In the genomic region with DNA sequence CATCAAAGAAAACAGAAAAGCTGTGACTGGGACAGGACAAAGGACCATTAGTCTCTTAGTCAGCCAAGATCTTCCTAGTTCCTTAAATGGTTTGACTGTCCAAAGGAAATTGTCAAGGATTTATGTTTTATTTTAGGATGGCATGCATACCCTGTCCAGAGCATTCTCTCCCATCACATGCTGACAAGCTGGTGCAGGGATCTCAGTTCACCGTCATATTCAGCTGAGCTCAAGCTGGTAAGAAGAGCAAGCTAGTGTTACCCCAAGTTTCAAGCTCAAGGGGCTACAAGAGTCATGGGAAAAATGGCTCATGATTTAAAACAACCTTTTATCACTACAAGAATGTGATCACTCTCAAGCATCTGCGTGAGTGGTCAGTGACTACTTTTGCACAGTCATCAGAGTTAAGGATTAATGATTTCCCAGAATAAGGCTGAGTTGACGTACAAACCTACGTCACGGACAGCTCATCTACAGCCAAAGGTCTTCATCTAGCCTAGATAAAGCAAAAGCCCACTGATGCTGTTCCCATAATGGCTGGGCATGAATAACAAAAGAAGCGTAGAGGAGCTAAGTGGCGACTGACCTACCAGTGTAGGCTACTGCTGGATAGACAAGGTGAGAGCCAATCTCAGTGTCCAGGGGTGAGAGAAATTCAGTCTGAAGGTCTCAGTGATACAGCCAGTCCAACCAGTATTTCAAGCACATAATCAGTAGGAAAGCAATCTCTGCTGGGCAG, we compare ENCODE assay signal across 28 cellular contexts.
"Had no signal": no experiment of that assay in that cellular context is flagged by ENCODE, and none has a peak within 500 bp of the region (broad histone marks: within the 10 kb centered on the region; RNA-seq: fewer than 3 reads in every experiment).

No MANE protein-coding gene starts in this region.

- H3K4me3 ChIP-seq: ascending aorta, cardiac muscle cell, colonic mucosa, esophagus squamous epithelium, heart right ventricle, lower lobe of right lung, sigmoid colon, stomach, thyroid gland, upper lobe of right lung had no signal

- DNase-seq: activated CD4-positive, alpha-beta T cell treated with anti-CD3 and anti-CD28 coated beads for 48 hours; activated CD4-positive, alpha-beta T cell treated with anti-CD3 and anti-CD28 coated beads, Interleukin-2, amount 50 U/mL, for 48 hours; activated CD8-positive, alpha-beta memory T cell treated with anti-CD3 and anti-CD28 coated beads for 24 hours; activated effector memory CD4-positive, alpha-beta T cell treated with Interleukin-2 at 50 U/mL for 16 hours; activated naive CD4-positive, alpha-beta T cell treated with Interleukin-2 at 50 U/mL for 16 hours; cerebellar nuclear complex; colonic mucosa; effector CD8-positive, alpha-beta T cell; esophagus squamous epithelium; foreskin melanocyte; heart right ventricle; islet precursor cell; lower lobe of right lung; mesenchymal stem cell; sigmoid colon; small intestine; stimulated activated CD4-positive, alpha-beta T cell treated with anti-CD3 and anti-CD28 coated beads, Interleukin-4, amount 100 ng/mL, for 4 hours; stimulated activated CD8-positive, alpha-beta memory T cell treated with anti-CD3 and anti-CD28 coated beads, Interleukin-4, amount 100 ng/mL, for 48 hours; stimulated activated naive B cell treated with anti-CD40 and anti-IgM and Interleukin-4, amounts not matched to agents 10 μg/mL and 1 μg/mL and 100 μg/mL, for 72 hours; stomach; T-helper 1 cell; thyroid gland; upper lobe of right lung had no signal

- H3K36me3 ChIP-seq: ascending aorta, cardiac muscle cell, colonic mucosa, esophagus squamous epithelium, heart right ventricle, lower lobe of right lung, neutrophil, sigmoid colon, stomach, thyroid gland, upper lobe of right lung had no signal

- ATAC-seq: lower lobe of right lung; stimulated activated naive B cell treated with anti-CD40 and anti-IgM and Interleukin-4, amounts not matched to agents 10 μg/mL and 1 μg/mL and 100 μg/mL, for 72 hours; upper lobe of right lung had no signal

- FAIRE-seq: endometrium, small intestine had no signal

- H3K27me3 ChIP-seq: ascending aorta, cardiac muscle cell, colonic mucosa, esophagus squamous epithelium, heart right ventricle, neutrophil, sigmoid colon, stomach, thyroid gland, upper lobe of right lung had no signal

- H3K27ac ChIP-seq: ascending aorta, cardiac muscle cell, colonic mucosa, epithelial cell of prostate, esophagus squamous epithelium, heart right ventricle, lower lobe of right lung, neutrophil, sigmoid colon, stomach, thyroid gland, upper lobe of right lung had no signal

- H3K9me3 ChIP-seq: ascending aorta, colonic mucosa, esophagus squamous epithelium, lower lobe of right lung, neutrophil, thyroid gland, upper lobe of right lung had no signal

- H3K4me1 ChIP-seq: ascending aorta, colonic mucosa, esophagus squamous epithelium, heart right ventricle, lower lobe of right lung, sigmoid colon, stomach, thyroid gland, upper lobe of right lung had no signal
